1 cellular context compared by ENCODE assay signal in genomic region chr11:563066-563811, GRCh38.
TF ChIP-seq lines count a peak whose summit lies in the region.

No MANE protein-coding gene starts in this region.

TF ChIP-seq in HEK293, 187 proteins besides CTCF, POLR2A, EP300 and RAD21:
- TF ChIP-seq ZIC2 (tag by site-specific recombination; IDR thresholded peaks at IDR 0.05) = peak; percentile 63
- no peak for TF ChIP-seq ZNF48 (tag by site-specific recombination; IDR thresholded peaks at IDR 0.05)
- TF ChIP-seq GLIS2 (tag by site-specific recombination; IDR thresholded peaks at IDR 0.05) = peak; percentile 12; the same call in 1 of the 2 replicates
- no peak for TF ChIP-seq PRDM4 (tag by site-specific recombination; IDR thresholded peaks at IDR 0.05)
- TF ChIP-seq ZFP3 (tag by site-specific recombination; IDR thresholded peaks at IDR 0.05; ENCODE audit: low read depth) = no peak
- no peak for TF ChIP-seq ZNF791 (tag by site-specific recombination; IDR thresholded peaks at IDR 0.05)
- no peak for TF ChIP-seq ZNF677 (tag by site-specific recombination; IDR thresholded peaks at IDR 0.05)
- TF ChIP-seq ZNF169 (tag by site-specific recombination; IDR thresholded peaks at IDR 0.05) = no peak
- no peak for TF ChIP-seq ZNF138 (tag by site-specific recombination; IDR thresholded peaks at IDR 0.05; ENCODE audit: borderline replicate concordance)
- no peak for TF ChIP-seq ZNF132 (tag by site-specific recombination; IDR thresholded peaks at IDR 0.05; ENCODE audit: borderline replicate concordance)
